15 cellular contexts compared by ENCODE assay signal in the genomic region with DNA sequence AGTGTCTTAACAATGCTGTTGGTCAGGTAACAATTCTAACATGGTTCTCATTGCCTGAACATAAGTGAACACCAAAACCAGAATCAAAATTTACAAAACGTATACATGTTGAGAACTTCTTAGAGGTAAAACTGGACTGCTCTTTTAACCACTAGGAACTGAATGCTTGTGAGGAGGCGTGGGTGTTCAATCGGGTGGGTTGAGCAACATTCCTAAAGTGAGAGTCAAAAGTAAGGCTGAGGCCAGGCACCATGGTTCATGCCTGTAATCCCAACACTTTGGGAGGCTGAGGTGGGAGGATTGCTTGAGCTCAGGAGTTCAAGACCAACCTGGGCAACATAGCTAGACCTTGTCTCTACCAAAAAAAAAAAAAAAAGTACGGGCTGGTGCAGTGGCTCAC. TPM values are rescaled to one million over a fixed set of nuclear protein-coding genes. Genes with fewer than 3 reads are reported as not detected.
A peak's percentile ranks its signal among the peaks of the same experiment; 100 is the strongest.
DNase-seq lines count a peak whose midpoint lies in the region; ATAC-seq and TF ChIP-seq lines count a peak whose summit lies in the region.
"Had no signal": no experiment of that assay in that cellular context is flagged by ENCODE, and none has a peak within 500 bp of the region (broad histone marks: within the 10 kb centered on the region; RNA-seq: fewer than 3 reads in every experiment).

No MANE protein-coding gene starts in this region.

- TF ChIP-seq RAD21 in HCT116 (IDR thresholded peaks at IDR 0.05; ENCODE audit: low read depth) = no peak

- CTCF ChIA-PET in HCT116 (lab: Charles Lee) (interaction anchor here (0.7 to 1.4 kb wide), 2 partner anchors 38 to 73 kb away, joined by 3 read pairs; no protein-coding TSS in a partner anchor), RWPE1 (lab: Yijun Ruan, JAX) (no interaction called here)

- H3K9me2 ChIP-seq in HCT116 (ENCODE audit: insufficient read depth) = no peaks in the 10 kb centered on the region

- peaks cover 2 to 31% of the 10 kb centered on the region in 2 experiments; a peak in 2 of 4 replicates for H3K4me1 ChIP-seq in HCT116 (ENCODE audit: control insufficient read depth in 1 of 2, insufficient read depth in 2 of 2, low read length in 2 of 2)
- H3K4me1 ChIP-seq: BLaER1 had no signal

- no peaks in the 10 kb centered on the region for H3K9me3 ChIP-seq in HCT116 (ENCODE audit: control insufficient read depth in 1 of 2, insufficient read depth in 1 of 2, low read depth in 1 of 2, low read length in 2 of 2)
- H3K9me3 ChIP-seq in WERI-Rb-1 (ENCODE audit: severe bottlenecking) = no peaks in the 10 kb centered on the region
- H3K9me3 ChIP-seq: BLaER1 had no signal

- H2AFZ ChIP-seq in HCT116 (ENCODE audit: low read depth, low read length, poor library complexity, severe bottlenecking) = no peak overlapping the region

- peaks cover 23% of the 10 kb centered on the region; the same call in 1 of the 2 replicates for H4K20me1 ChIP-seq in HCT116 (ENCODE audit: insufficient read depth)

- no peak overlapping the region for H3K4me3 ChIP-seq in HCT116 (replicated peaks in 1 of 2; ENCODE audit: low read depth in 1 of 2, low read length in 2 of 2)
- no peak overlapping the region for H3K4me3 ChIP-seq in fibroblast of the aortic adventitia (ENCODE audit: low read depth, low read length)
- H3K4me3 ChIP-seq in WERI-Rb-1 (ENCODE audit: low read depth, low read length) = no peak overlapping the region
- H3K4me3 ChIP-seq: BLaER1 had no signal

- ATAC-seq in HCT116 = peak; percentile 52; the same call in 1 of the 2 replicates
- ATAC-seq in GM19328 (IDR thresholded peaks at IDR 0.05; ENCODE audit: unreplicated experiment) = no peak

- DNase-seq in HCT116 (ENCODE audit: low read depth, low spot score) (no peak), RWPE1 (ENCODE audit: low spot score) (peak; percentile 11), fibroblast of the aortic adventitia (ENCODE audit: low read depth) (peak; percentile 7), WERI-Rb-1 (no peak), NCI-H1436 (lab: John Stamatoyannopoulos, UW) (no peak), erythroblast (lab: John Stamatoyannopoulos, UW) (no peak)
- DNase-seq: CD8-positive, alpha-beta memory T cell; H9; NCI-H146; NCI-H2081 treated with DMSO at 0.1 percent for 48 hours; NCI-H345; NCI-H526 treated with DMSO at 0.1 percent for 48 hours; SHP77 treated with DMSO at 0.1 percent for 48 hours had no signal

- H3K27ac ChIP-seq in HCT116 (ENCODE audit: low read depth, low read length) (no peak overlapping the region), RWPE1 (no peak overlapping the region), WERI-Rb-1 (no peak overlapping the region)
- H3K27ac ChIP-seq: BLaER1 had no signal

- H3K27me3 ChIP-seq in HCT116 (ENCODE audit: insufficient read depth, low read length) = no peaks in the 10 kb centered on the region
- no peaks in the 10 kb centered on the region for H3K27me3 ChIP-seq in WERI-Rb-1 (ENCODE audit: insufficient read depth, low read depth, severe bottlenecking)
- H3K27me3 ChIP-seq: BLaER1 had no signal

- POLR2A ChIA-PET in HCT116 (lab: Charles Lee) = no interaction called here
- POLR2A ChIA-PET in RWPE1 (lab: Yijun Ruan, JAX; ENCODE audit: low non-redundant PET) = interaction anchor here (0.7 kb wide), 1 partner anchor 55 kb away, joined by 3 read pairs; no protein-coding TSS in a partner anchor

- H3K4me2 ChIP-seq in HCT116 (ENCODE audit: low read length) = peak overlapping the region; percentile 28
- H3K4me2 ChIP-seq: BLaER1 had no signal

- H3K36me3 ChIP-seq in HCT116 (ENCODE audit: control insufficient read depth in 1 of 2, insufficient read depth in 2 of 2, low read length in 2 of 2) = no peaks in the 10 kb centered on the region
- peaks cover 3% of the 10 kb centered on the region; the same call in 1 of the 2 replicates for H3K36me3 ChIP-seq in WERI-Rb-1

- BruUV-seq in HCT116 (replicated peaks; lab: Mats Ljungman, UMichigan) = no TSS peak

- RAD21 ChIA-PET in HCT116 (lab: Charles Lee; ENCODE audit: low non-redundant PET in 1 of 2, low total read pairs in 2 of 2, uncharacterized antibody in 2 of 2, unreplicated experiment in 2 of 2) = no interaction called here

- no peak for TF ChIP-seq CTCF in HCT116 (IDR thresholded peaks at IDR 0.05 in 2 of 3, conservative IDR thresholded peaks at IDR 0.05 in 1 of 3; ENCODE audit: borderline replicate concordance in 1 of 3, insufficient read depth in 1 of 3, low read depth in 2 of 3, low read length in 2 of 3)
- TF ChIP-seq CTCF in RWPE1 (conservative IDR thresholded peaks at IDR 0.05; ENCODE audit: low read depth) = no peak
- no peak for TF ChIP-seq CTCF in fibroblast of the aortic adventitia (IDR thresholded peaks at IDR 0.05; ENCODE audit: insufficient read depth, low read length)
- TF ChIP-seq CTCF in WERI-Rb-1 (IDR thresholded peaks at IDR 0.05; ENCODE audit: low read depth, low read length) = no peak

- H3K9ac ChIP-seq in HCT116 (ENCODE audit: low read length) = no peak overlapping the region
- H3K9ac ChIP-seq: BLaER1 had no signal

- H3K79me2 ChIP-seq in HCT116 (ENCODE audit: insufficient read depth, low read length) = peaks cover 97% of the 10 kb centered on the region

- intact Hi-C loops in HCT116 (cut with micrococcal nuclease) = no loop called here

- TF ChIP-seq POLR2A in HCT116 (IDR thresholded peaks at IDR 0.05; ENCODE audit: borderline replicate concordance, extremely low read depth, insufficient read depth, insufficient read length) (no peak), erythroblast (IDR thresholded peaks at IDR 0.05; ENCODE audit: low read length) (no peak)

TF ChIP-seq in HCT116, 20 proteins besides CTCF, POLR2A, EP300 and RAD21:
- TF ChIP-seq SIN3A (IDR thresholded peaks at IDR 0.05; ENCODE audit: low read depth) (no peak), CEBPB (IDR thresholded peaks at IDR 0.05; ENCODE audit: low read depth) (no peak), ELF1 (IDR thresholded peaks at IDR 0.05; ENCODE audit: borderline replicate concordance, low read depth) (no peak), JUND (IDR thresholded peaks at IDR 0.05) (no peak), EGR1 (IDR thresholded peaks at IDR 0.05; ENCODE audit: low read depth) (peak; percentile 40; the same call in 1 of the 2 replicates), POLR2AphosphoS5 (IDR thresholded peaks at IDR 0.05; ENCODE audit: low read depth, low read length) (no peak), ZNF274 (IDR thresholded peaks at IDR 0.05; ENCODE audit: low read depth, low read length) (no peak)
- TF ChIP-seq, protein P1, sequence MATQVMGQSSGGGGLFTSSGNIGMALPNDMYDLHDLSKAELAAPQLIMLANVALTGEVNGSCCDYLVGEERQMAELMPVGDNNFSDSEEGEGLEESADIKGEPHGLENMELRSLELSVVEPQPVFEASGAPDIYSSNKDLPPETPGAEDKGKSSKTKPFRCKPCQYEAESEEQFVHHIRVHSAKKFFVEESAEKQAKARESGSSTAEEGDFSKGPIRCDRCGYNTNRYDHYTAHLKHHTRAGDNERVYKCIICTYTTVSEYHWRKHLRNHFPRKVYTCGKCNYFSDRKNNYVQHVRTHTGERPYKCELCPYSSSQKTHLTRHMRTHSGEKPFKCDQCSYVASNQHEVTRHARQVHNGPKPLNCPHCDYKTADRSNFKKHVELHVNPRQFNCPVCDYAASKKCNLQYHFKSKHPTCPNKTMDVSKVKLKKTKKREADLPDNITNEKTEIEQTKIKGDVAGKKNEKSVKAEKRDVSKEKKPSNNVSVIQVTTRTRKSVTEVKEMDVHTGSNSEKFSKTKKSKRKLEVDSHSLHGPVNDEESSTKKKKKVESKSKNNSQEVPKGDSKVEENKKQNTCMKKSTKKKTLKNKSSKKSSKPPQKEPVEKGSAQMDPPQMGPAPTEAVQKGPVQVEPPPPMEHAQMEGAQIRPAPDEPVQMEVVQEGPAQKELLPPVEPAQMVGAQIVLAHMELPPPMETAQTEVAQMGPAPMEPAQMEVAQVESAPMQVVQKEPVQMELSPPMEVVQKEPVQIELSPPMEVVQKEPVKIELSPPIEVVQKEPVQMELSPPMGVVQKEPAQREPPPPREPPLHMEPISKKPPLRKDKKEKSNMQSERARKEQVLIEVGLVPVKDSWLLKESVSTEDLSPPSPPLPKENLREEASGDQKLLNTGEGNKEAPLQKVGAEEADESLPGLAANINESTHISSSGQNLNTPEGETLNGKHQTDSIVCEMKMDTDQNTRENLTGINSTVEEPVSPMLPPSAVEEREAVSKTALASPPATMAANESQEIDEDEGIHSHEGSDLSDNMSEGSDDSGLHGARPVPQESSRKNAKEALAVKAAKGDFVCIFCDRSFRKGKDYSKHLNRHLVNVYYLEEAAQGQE (IDR thresholded peaks at IDR 0.05; ENCODE audit: low read depth) = no peak
TF ChIP-seq in HCT116: peak in this region for 1.

RNA-seq across cellular contexts. Expression of a gene that starts 11.5 kb away (rescaled TPM):
- total RNA-seq in HCT116 (2021; ENCODE audit: unreplicated experiment) (68.3 TPM), fibroblast of the aortic adventitia (ENCODE audit: low replicate concordance) (20.8 and 22.4 TPM in 2 replicates)
- 56.9 and 72.0 TPM in 2 replicates for polyA plus RNA-seq in HCT116 (2012)

RNA-seq across cellular contexts. Expression of a gene that starts 11.8 kb away (rescaled TPM):
- total RNA-seq in HCT116 (2021; ENCODE audit: unreplicated experiment) (30.6 TPM), fibroblast of the aortic adventitia (ENCODE audit: low replicate concordance) (8.2 and 21.7 TPM in 2 replicates)
- polyA plus RNA-seq in HCT116 (2012) = 14.8 and 16.4 TPM in 2 replicates

Comparison
In these comparisons a context has a peak if more than half of its experiments do, and no peak if none do; other contexts are left out.
1. DNase-seq: peak in RWPE1 (single experiment) and fibroblast of the aortic adventitia (single experiment); none in HCT116 (single experiment), WERI-Rb-1 (single experiment), NCI-H1436 (single experiment) and erythroblast (0 of 2).